In genomic region chr12:131565256-131566005, GRCh38 we compare ENCODE assay signal across 15 cellular contexts.
DNase-seq lines count a peak whose midpoint lies in the region; ATAC-seq and TF ChIP-seq lines count a peak whose summit lies in the region.
"Had no signal": no experiment of that assay in that cellular context is flagged by ENCODE, and none has a peak within 500 bp of the region (broad histone marks: within the 10 kb centered on the region; RNA-seq: fewer than 3 reads in every experiment).

No MANE protein-coding gene starts in this region.

- H2AK9ac ChIP-seq in IMR-90 (replicated peaks; ENCODE audit: low read depth, low read length, poor library complexity), result no peak overlapping the region

- H3K79me1 ChIP-seq in IMR-90 (ENCODE audit: low read depth in 1 of 2, low read length in 2 of 2) (no peaks in the 10 kb centered on the region), neuronal stem cell (ENCODE audit: low read depth, low read length) (no peaks in the 10 kb centered on the region)

- no peak overlapping the region for H3K27ac ChIP-seq in IMR-90 (ENCODE audit: insufficient read depth, low read length)
- H3K27ac ChIP-seq in endodermal cell (ENCODE audit: low read depth, low read length), result peak overlapping the region; percentile 64
- H3K27ac ChIP-seq in neuronal stem cell (replicated peaks; ENCODE audit: low read length), result no peak overlapping the region
- H3K27ac ChIP-seq: A549, C4-2B had no signal

- in situ Hi-C loops in IMR-90 (cut with MboI; ENCODE audit: low sequenced_read_pairs), result no loop called here
- in situ Hi-C loops in G401 (cut with HindIII; ENCODE audit: low sequenced_read_pairs), result no loop called here

- H3K36me3 ChIP-seq in IMR-90 (ENCODE audit: control insufficient read depth, insufficient read depth, low read length) (no peaks in the 10 kb centered on the region), endodermal cell (ENCODE audit: control insufficient read depth, insufficient read depth, low read length) (no peaks in the 10 kb centered on the region), neuronal stem cell (replicated peaks in 1 of 2; ENCODE audit: control insufficient read depth in 2 of 2, insufficient read depth in 2 of 2, low read length in 2 of 2) (no peaks in the 10 kb centered on the region)
- H3K36me3 ChIP-seq: BE2C had no signal

- no peak overlapping the region for H3K56ac ChIP-seq in IMR-90 (ENCODE audit: extremely low read depth, insufficient read depth, low read length)

- H3K14ac ChIP-seq in IMR-90 (replicated peaks; ENCODE audit: low read depth, low read length), result no peak overlapping the region
- H3K14ac ChIP-seq in neuronal stem cell (ENCODE audit: low read length), result no peak overlapping the region

- H3K27me3 ChIP-seq in IMR-90 (ENCODE audit: control insufficient read depth, insufficient read depth, low read length) (no peaks in the 10 kb centered on the region), endodermal cell (ENCODE audit: control insufficient read depth, insufficient read depth, low read length, poor library complexity, severe bottlenecking) (no peaks in the 10 kb centered on the region), neuronal stem cell (ENCODE audit: control insufficient read depth in 3 of 3, insufficient read depth in 3 of 3, low read depth in 1 of 3, low read length in 3 of 3) (no peaks in the 10 kb centered on the region)
- H3K27me3 ChIP-seq: BE2C had no signal

- no peak overlapping the region for H2AK5ac ChIP-seq in IMR-90 (ENCODE audit: low read depth, low read length)
- no peak overlapping the region for H2AK5ac ChIP-seq in neuronal stem cell (ENCODE audit: low read depth, low read length)

- H4K8ac ChIP-seq in IMR-90 (ENCODE audit: low read depth in 2 of 2, low read length in 2 of 2) (no peak overlapping the region), neuronal stem cell (ENCODE audit: low read depth, low read length) (no peak overlapping the region)

- BruUV-seq in IMR-90 (replicated peaks; lab: Mats Ljungman, UMichigan), result no TSS peak

- no peak overlapping the region for H3K4me3 Mint-ChIP-seq in endodermal cell
- H3K4me3 Mint-ChIP-seq: GM23338, IgD-negative memory B cell had no signal

- H3K9ac ChIP-seq in IMR-90 (ENCODE audit: low read depth, low read length) (no peak overlapping the region), endodermal cell (ENCODE audit: extremely low read depth, low read length, poor library complexity, severe bottlenecking) (no peak overlapping the region), neuronal stem cell (ENCODE audit: low read depth, low read length, poor library complexity) (no peak overlapping the region)

- CTCF ChIA-PET in IMR-90 (lab: Yijun Ruan, JAX), result no interaction called here

- TF ChIP-seq POLR2A in IMR-90 (IDR thresholded peaks at IDR 0.05; ENCODE audit: low read depth, low read length), result no peak

- peaks cover 10% of the 10 kb centered on the region for H3K27me3 Mint-ChIP-seq in endodermal cell (ENCODE audit: insufficient read depth)

- TF ChIP-seq CTCF in IMR-90 (conservative IDR thresholded peaks at IDR 0.05; ENCODE audit: low read depth, low read length) (no peak), endodermal cell (conservative IDR thresholded peaks at IDR 0.05) (no peak)

- H2BK5ac ChIP-seq in IMR-90 (ENCODE audit: low read depth, low read length, poor library complexity, severe bottlenecking) (no peak overlapping the region), neuronal stem cell (ENCODE audit: low read length) (no peak overlapping the region)

- H4K20me1 ChIP-seq in IMR-90 (ENCODE audit: insufficient read depth, low read length), result no peaks in the 10 kb centered on the region

- no peak overlapping the region for H4K91ac ChIP-seq in IMR-90 (ENCODE audit: insufficient read depth, low read depth, low read length)
- H4K91ac ChIP-seq in neuronal stem cell (ENCODE audit: low read depth, low read length, poor library complexity), result no peak overlapping the region

- H3K9me3 Mint-ChIP-seq in endodermal cell, result no peaks in the 10 kb centered on the region
- H3K9me3 Mint-ChIP-seq: CD4-positive, alpha-beta memory T cell; GM23338; IgD-negative memory B cell had no signal

- H2BK120ac ChIP-seq in IMR-90 (ENCODE audit: low read depth, low read length) (no peak overlapping the region), neuronal stem cell (ENCODE audit: low read depth, low read length) (no peak overlapping the region)

- H3K36me3 Mint-ChIP-seq in endodermal cell (ENCODE audit: low read depth), result no peaks in the 10 kb centered on the region
- H3K36me3 Mint-ChIP-seq: CD4-positive, alpha-beta memory T cell; IgD-negative memory B cell had no signal

- H3K23ac ChIP-seq in IMR-90 (ENCODE audit: low read depth, low read length) (no peak overlapping the region), neuronal stem cell (ENCODE audit: low read depth, low read length, poor library complexity) (no peak overlapping the region)

- H3K4me1 ChIP-seq in IMR-90 (ENCODE audit: control insufficient read depth, insufficient read depth, low read length) (no peaks in the 10 kb centered on the region), endodermal cell (ENCODE audit: control insufficient read depth, insufficient read depth, low read length) (no peaks in the 10 kb centered on the region), neuronal stem cell (ENCODE audit: control insufficient read depth in 2 of 2, insufficient read depth in 1 of 2, low read depth in 1 of 2, low read length in 2 of 2) (peaks cover 12 to 34% of the 10 kb centered on the region in 2 donors)
- H3K4me1 ChIP-seq: A549, BE2C had no signal

- peaks cover 8% of the 10 kb centered on the region for H3K4me1 Mint-ChIP-seq in endodermal cell
- H3K4me1 Mint-ChIP-seq: IgD-negative memory B cell had no signal

- H2BK20ac ChIP-seq in IMR-90 (ENCODE audit: low read depth, low read length), result no peak overlapping the region

- no peak for TF ChIP-seq RAD21 in IMR-90 (IDR thresholded peaks at IDR 0.05; ENCODE audit: low read length)

- H3K4me3 ChIP-seq in IMR-90 (ENCODE audit: insufficient read depth, low read depth, low read length) (no peak overlapping the region), endodermal cell (ENCODE audit: low read length) (no peak overlapping the region), neuronal stem cell (ENCODE audit: low read length in 2 of 2) (no peak overlapping the region)
- H3K4me3 ChIP-seq: A549, GM23338 had no signal

- intact Hi-C loops in IMR-90 (cut with micrococcal nuclease), result no loop called here

- no peak overlapping the region for H3K27ac Mint-ChIP-seq in endodermal cell
- H3K27ac Mint-ChIP-seq: GM23338 had no signal

- H2AFZ ChIP-seq in IMR-90 (replicated peaks; ENCODE audit: low read length, poor library complexity) (peak overlapping the region; percentile 11), neuronal stem cell (ENCODE audit: low read length) (peak overlapping the region; percentile 70)
- H2AFZ ChIP-seq: GM23338 had no signal

- ATAC-seq in IMR-90 (ENCODE audit: low read depth) (no peak), HG02763 (IDR thresholded peaks at IDR 0.05; ENCODE audit: unreplicated experiment) (no peak)
- ATAC-seq: A549, GM23338 had no signal

- 7% methylated on average over 20 of the region's 25 CpGs; no CpG with 5 or more reads in 1 of the 2 experiments for WGBS in IMR-90 (ENCODE audit: extremely low coverage in 2 of 2, insufficient read length in 1 of 2), 2 experiments
- WGBS in endodermal cell (ENCODE audit: insufficient coverage in 1 of 2, insufficient read length in 1 of 2), 2 experiments, result 78 to 83% methylated on average over 11 to 25 of the region's 25 CpGs
- WGBS in neuronal stem cell (ENCODE audit: extremely low coverage in 2 of 2, insufficient read length in 2 of 2, insufficient replicate concordance in 1 of 2), 2 donors, result no CpG with 5 or more reads among the region's 25 CpGs

- H3K4ac ChIP-seq in IMR-90 (ENCODE audit: low read depth, low read length), result no peak overlapping the region
- H3K4ac ChIP-seq in neuronal stem cell (ENCODE audit: low read length), result no peak overlapping the region

- H4K5ac ChIP-seq in IMR-90 (ENCODE audit: low read depth, low read length), result no peak overlapping the region

- POLR2A ChIA-PET in IMR-90 (lab: Charles Lee; ENCODE audit: unreplicated experiment), result no interaction called here

- H3K9me1 ChIP-seq in IMR-90 (ENCODE audit: insufficient read depth, low read length), result no peaks in the 10 kb centered on the region

- no peak overlapping the region for H3K18ac ChIP-seq in IMR-90 (ENCODE audit: low read depth, low read length)
- no peak overlapping the region for H3K18ac ChIP-seq in neuronal stem cell (ENCODE audit: low read length)

- H2BK15ac ChIP-seq in IMR-90 (ENCODE audit: low read depth, low read length) (no peak overlapping the region), neuronal stem cell (ENCODE audit: low read length) (peak overlapping the region; percentile 27)

- H3K9me3 ChIP-seq in IMR-90 (ENCODE audit: control insufficient read depth, insufficient read depth, low read length) (peaks cover 5% of the 10 kb centered on the region; the same call in 1 of the 2 replicates), endodermal cell (ENCODE audit: control insufficient read depth, low read length) (no peaks in the 10 kb centered on the region), neuronal stem cell (replicated peaks in 1 of 2; ENCODE audit: control insufficient read depth in 2 of 2, insufficient read depth in 1 of 2, low read depth in 1 of 2, low read length in 2 of 2) (no peaks in the 10 kb centered on the region)
- H3K9me3 ChIP-seq: A549, BE2C had no signal

- DNase-seq in ELF-1 (ENCODE audit: low read depth, low spot score) (peak; percentile 64), IMR-90 (no peak), endodermal cell (no peak), neuronal stem cell (ENCODE audit: low spot score) (no peak), G401 (ENCODE audit: low spot score) (no peak), middle frontal gyrus (ENCODE audit: extremely low spot score, low spot score) (no peak)
- DNase-seq: BE2C; CD4-positive, alpha-beta memory T cell; DND-41; H7 had no signal

- no peak overlapping the region for H2BK12ac ChIP-seq in neuronal stem cell (ENCODE audit: low read length)

- H3K4me2 ChIP-seq in IMR-90 (ENCODE audit: low read depth, low read length) (no peak overlapping the region), neuronal stem cell (ENCODE audit: insufficient read depth, low read length, poor library complexity, severe bottlenecking) (no peak overlapping the region)
- H3K4me2 ChIP-seq: A549, GM23338 had no signal

- dilution Hi-C loops in IMR-90 (cut with HindIII; ENCODE audit: low sequenced_read_pairs, unreplicated experiment), result no loop called here

TF ChIP-seq in IMR-90, 13 proteins besides CTCF, POLR2A, EP300 and RAD21:
- TF ChIP-seq MAFK (IDR thresholded peaks at IDR 0.05; ENCODE audit: low read depth, low read length) (no peak), FOS (IDR thresholded peaks at IDR 0.05; ENCODE audit: low read depth, low read length) (no peak), MAZ (IDR thresholded peaks at IDR 0.05; ENCODE audit: borderline replicate concordance, low read depth, low read length) (no peak), CEBPB (IDR thresholded peaks at IDR 0.05; ENCODE audit: low read depth, low read length) (no peak), BHLHE40 (IDR thresholded peaks at IDR 0.05; ENCODE audit: low read depth, low read length) (no peak)
